ENCODE assay signal across 15 cellular contexts in genomic region chr10:132403511-132404168, GRCh38. TPM values are rescaled to one million over a fixed set of nuclear protein-coding genes. Genes with fewer than 3 reads are reported as not detected.
DNase-seq lines count a peak whose midpoint lies in the region; ATAC-seq and TF ChIP-seq lines count a peak whose summit lies in the region.
"Had no signal": no experiment of that assay in that cellular context is flagged by ENCODE, and none has a peak within 500 bp of the region (broad histone marks: within the 10 kb centered on the region; RNA-seq: fewer than 3 reads in every experiment).

No MANE protein-coding gene starts in this region.

- H3K9ac ChIP-seq in mucosa of rectum (ENCODE audit: low read depth in 1 of 2, low read length in 2 of 2) (peak overlapping the region in 1 of 2 donors; percentile 50), GM23248 (no peak overlapping the region)

- H3K9me3 ChIP-seq in heart right ventricle (no peaks in the 10 kb centered on the region), mucosa of rectum (ENCODE audit: control insufficient read depth in 2 of 2, low read length in 2 of 2) (no peaks in the 10 kb centered on the region), GM23248 (ENCODE audit: low read depth) (no peaks in the 10 kb centered on the region)

- DNase-seq in left ventricle myocardium superior, result peak; percentile 22
- no peak for DNase-seq in heart right ventricle
- peak in 1 of 2 donors; percentile 48 for DNase-seq in foreskin keratinocyte
- DNase-seq in activated CD4-positive, alpha-beta T cell treated with anti-CD3 and anti-CD28 coated beads, Interleukin-2, amount 10 ng/mL, durations not matched to agents 24 days and 14 days, result no peak
- no peak for DNase-seq in stimulated activated naive CD8-positive, alpha-beta T cell treated with anti-CD3 and anti-CD28 coated beads, Interleukin-15, Interleukin-2, amounts not matched to agents 100 U/mL and 50 U/mL, for 24 hours
- DNase-seq in GM23248, result no peak
- DNase-seq in NCI-H226, result no peak
- DNase-seq: ACHN; activated CD4-positive, alpha-beta T cell treated with anti-CD3 and anti-CD28 coated beads, Interleukin-2, amount 50 U/mL, for 1 hour; activated naive CD4-positive, alpha-beta T cell; DMS79; NCI-H1694 treated with DMSO at 0.1 percent for 48 hours; stimulated activated CD4-positive, alpha-beta T cell treated with anti-CD3 and anti-CD28 coated beads, Interleukin-4, amount 100 ng/mL, for 24 hours; SW 1271 had no signal

- no peaks in the 10 kb centered on the region for H3K9me3 Mint-ChIP-seq in activated CD4-positive, alpha-beta T cell treated with anti-CD3 and anti-CD28 coated beads, Interleukin-2, amount 10 ng/mL, durations not matched to agents 24 days and 14 days

- H3K4me3 Mint-ChIP-seq in activated CD4-positive, alpha-beta T cell treated with anti-CD3 and anti-CD28 coated beads, Interleukin-2, amount 10 ng/mL, durations not matched to agents 24 days and 14 days, result no peak overlapping the region

- H3K36me3 ChIP-seq in heart right ventricle (peaks cover 0 to 26% (median 11%) of the 10 kb centered on the region in 9 donors), mucosa of rectum (ENCODE audit: control insufficient read depth in 2 of 2, insufficient read depth in 2 of 2, low read length in 2 of 2) (peaks cover 15 to 16% of the 10 kb centered on the region in 2 donors), GM23248 (ENCODE audit: low read depth) (no peaks in the 10 kb centered on the region)

- 86 to 92% methylated on average over 25 of the region's 25 CpGs for WGBS in heart right ventricle, 2 donors
- 85 to 88% methylated on average over 23 to 25 of the region's 25 CpGs for WGBS in GM23248 (ENCODE audit: low coverage in 1 of 2, low lambda C conversion rate in 2 of 2, missing lambda C conversion rate in 2 of 2), 2 experiments

- H3K27ac Mint-ChIP-seq in activated CD4-positive, alpha-beta T cell treated with anti-CD3 and anti-CD28 coated beads, Interleukin-2, amount 10 ng/mL, durations not matched to agents 24 days and 14 days, result no peak overlapping the region

- peaks cover 2% of the 10 kb centered on the region for H3K4me1 Mint-ChIP-seq in activated CD4-positive, alpha-beta T cell treated with anti-CD3 and anti-CD28 coated beads, Interleukin-2, amount 10 ng/mL, durations not matched to agents 24 days and 14 days

- in situ Hi-C loops in GM23248 (cut with MboI), result no loop called here

- no peak overlapping the region for H3K27ac ChIP-seq in heart right ventricle
- H3K27ac ChIP-seq in foreskin keratinocyte, result no peak overlapping the region
- peak overlapping the region; percentile 26 to 38 for H3K27ac ChIP-seq in mucosa of rectum (ENCODE audit: low read depth in 2 of 2, low read length in 2 of 2)
- no peak overlapping the region for H3K27ac ChIP-seq in GM23248

- TF ChIP-seq CTCF in heart right ventricle (IDR thresholded peaks at IDR 0.05) (no peak), foreskin keratinocyte (conservative IDR thresholded peaks at IDR 0.05) (no peak)

- H3K79me2 ChIP-seq in GM23248 (ENCODE audit: insufficient read depth), result no peaks in the 10 kb centered on the region

- H3F3A ChIP-seq in GM23248 (ENCODE audit: insufficient read depth), result no peaks in the 10 kb centered on the region

- no peaks in the 10 kb centered on the region for H3K27me3 ChIP-seq in heart right ventricle
- H3K27me3 ChIP-seq in foreskin keratinocyte, result no peaks in the 10 kb centered on the region
- H3K27me3 ChIP-seq in mucosa of rectum (ENCODE audit: control insufficient read depth in 2 of 2, insufficient read depth in 2 of 2, low read length in 2 of 2), result no peaks in the 10 kb centered on the region
- no peaks in the 10 kb centered on the region for H3K27me3 ChIP-seq in GM23248 (replicated peaks; ENCODE audit: insufficient read depth)

- ATAC-seq in left ventricle myocardium superior, result no peak
- ATAC-seq in heart right ventricle, result no peak
- ATAC-seq in foreskin keratinocyte, result peak; percentile 79
- ATAC-seq in stimulated activated naive CD8-positive, alpha-beta T cell treated with anti-CD3 and anti-CD28 coated beads, Interleukin-15, Interleukin-2, amounts not matched to agents 100 U/mL and 50 U/mL, for 24 hours, result no peak

- peaks cover 5% of the 10 kb centered on the region for H3K36me3 Mint-ChIP-seq in activated CD4-positive, alpha-beta T cell treated with anti-CD3 and anti-CD28 coated beads, Interleukin-2, amount 10 ng/mL, durations not matched to agents 24 days and 14 days (ENCODE audit: low read depth)

- intact Hi-C loops in left ventricle myocardium superior (cut with micrococcal nuclease) (no loop called here), heart right ventricle (cut with DNase I) (loop anchor here in 1 of 10 donors (5.0 kb wide), 1 partner anchor 44 kb away; no protein-coding TSS in a partner anchor)
- intact Hi-C loops in activated CD4-positive, alpha-beta T cell treated with anti-CD3 and anti-CD28 coated beads, Interleukin-2, amount 10 ng/mL, durations not matched to agents 24 days and 14 days (cut with micrococcal nuclease), result no loop called here

- H3K4me1 ChIP-seq in heart right ventricle (peaks cover 17 to 58% (median 39%) of the 10 kb centered on the region in 9 donors), foreskin keratinocyte (peaks cover 22% of the 10 kb centered on the region), mucosa of rectum (ENCODE audit: control insufficient read depth in 2 of 2, insufficient read depth in 2 of 2, low read length in 2 of 2) (peaks cover 62 to 79% of the 10 kb centered on the region in 2 donors), GM23248 (ENCODE audit: insufficient read depth) (no peaks in the 10 kb centered on the region; the same call in 1 of the 2 replicates)

- no peak overlapping the region for H3K4me3 ChIP-seq in heart right ventricle
- no peak overlapping the region for H3K4me3 ChIP-seq in mucosa of rectum (ENCODE audit: low read length in 2 of 2)
- no peak overlapping the region for H3K4me3 ChIP-seq in GM23248

- no peaks in the 10 kb centered on the region for H3K9me2 ChIP-seq in GM23248 (ENCODE audit: insufficient read depth)

- no peaks in the 10 kb centered on the region for H3K27me3 Mint-ChIP-seq in activated CD4-positive, alpha-beta T cell treated with anti-CD3 and anti-CD28 coated beads, Interleukin-2, amount 10 ng/mL, durations not matched to agents 24 days and 14 days

- H2AFZ ChIP-seq in GM23248, result no peak overlapping the region

- no peaks in the 10 kb centered on the region for H4K20me1 ChIP-seq in GM23248 (ENCODE audit: insufficient read depth)

- H3K4me2 ChIP-seq in GM23248 (ENCODE audit: unreplicated experiment), result no peak overlapping the region

RNA-seq across cellular contexts. Expression of gene PWWP2B, which starts 6.6 kb away (rescaled TPM):
- total RNA-seq in left ventricle myocardium superior, result 19.9 TPM
- total RNA-seq in heart right ventricle, result 10 to 100 TPM; 11.1 to 21.3 (median 15.1) TPM
- 10 to 100 TPM; 11.9 to 15.3 TPM for polyA plus RNA-seq in heart right ventricle
- 10.5 and 12.5 TPM in 2 replicates for total RNA-seq in foreskin keratinocyte
- 11.0 and 14.0 TPM in 2 replicates for polyA plus RNA-seq in foreskin keratinocyte
- total RNA-seq in activated CD4-positive, alpha-beta T cell treated with anti-CD3 and anti-CD28 coated beads, Interleukin-2, amount 10 ng/mL, durations not matched to agents 24 days and 14 days, result 4.9 and 5.0 TPM in 2 replicates
- 2.4 and 5.8 TPM in 2 replicates for total RNA-seq in GM23248 (2014; rRNA removed; shearing (Covaris generic))
- polyA plus RNA-seq in GM23248 (2016; fragmentation: Nextera tagmentation; extraction: Ambion mirVana), result 0.66 TPM in 2 replicates

Comparison
In these comparisons a context has a peak if more than half of its experiments do, and no peak if none do; other contexts are left out.
1. H3K27ac ChIP-seq: peak in mucosa of rectum (2 of 2); none in heart right ventricle (0 of 10), foreskin keratinocyte (single experiment) and GM23248 (single experiment).